ENCODE assay signal across 34 cellular contexts in genomic region chr3:196721097-196721496, GRCh38.
"Had no signal": no experiment of that assay in that cellular context is flagged by ENCODE, and none has a peak within 500 bp of the region (broad histone marks: within the 10 kb centered on the region; RNA-seq: fewer than 3 reads in every experiment).

No MANE protein-coding gene starts in this region.

- H3K4me2 ChIP-seq: KMS-11 had no signal

- DNase-seq: Kasumi-1, KG1, MG63, MM.1S, MV-4-11, NCI-H1048, NCI-H1092, NCI-H1092 treated with DMSO at 0.1 percent for 48 hours, NCI-H1105, NCI-H1105 treated with DMSO at 0.1 percent for 48 hours, NCI-H1417, NCI-H1417 treated with DMSO at 0.1 percent for 48 hours, NCI-H1436, NCI-H1436 treated with DMSO at 0.1 percent for 48 hours, NCI-H146, NCI-H1694, NCI-H1694 treated with DMSO at 0.1 percent for 48 hours, NCI-H187, NCI-H187 treated with DMSO at 0.1 percent for 48 hours, NCI-H1930, NCI-H2029, NCI-H2029 treated with DMSO at 0.1 percent for 48 hours, NCI-H2081, NCI-H2081 treated with DMSO at 0.1 percent for 48 hours, NCI-H2107, NCI-H2171, NCI-H2171 treated with DMSO at 0.1 percent for 48 hours, NCI-H2227 treated with DMSO at 0.1 percent for 48 hours, NCI-H226, NCI-H345, NCI-H446, NCI-H446 treated with DMSO at 0.1 percent for 48 hours, NCI-H510A had no signal

- H3K4me3 ChIP-seq: MG63 had no signal

- H3K27ac ChIP-seq: KMS-11 had no signal

- H3K27me3 ChIP-seq: MG63 had no signal

- H3K9ac ChIP-seq: KMS-11 had no signal
